In genomic region chr2:215856080-215856479, GRCh38 we compare ENCODE assay signal across 2 cellular contexts.
TF ChIP-seq lines count a peak whose summit lies in the region.

No MANE protein-coding gene starts in this region.

TF ChIP-seq in GM23338, 12 proteins besides CTCF, POLR2A, EP300 and RAD21:
- no peak for TF ChIP-seq REST (IDR thresholded peaks at IDR 0.05; ENCODE audit: unreplicated experiment)
- TF ChIP-seq STAT1 (IDR thresholded peaks at IDR 0.05; ENCODE audit: unreplicated experiment): no peak
- no peak for TF ChIP-seq EZH2 (IDR thresholded peaks at IDR 0.05; ENCODE audit: low read depth, unreplicated experiment)
- no peak for TF ChIP-seq ZNF331 (CRISPR knock-in tag; IDR thresholded peaks at IDR 0.05; ENCODE audit: low read depth)
- no peak for TF ChIP-seq ZNF462 (CRISPR knock-in tag; IDR thresholded peaks at IDR 0.05)
- TF ChIP-seq POLR2AphosphoS5 (IDR thresholded peaks at IDR 0.05; ENCODE audit: low read depth): no peak
- no peak for TF ChIP-seq JUNB (IDR thresholded peaks at IDR 0.05; ENCODE audit: unreplicated experiment)
- TF ChIP-seq EZH2phosphoT487 (IDR thresholded peaks at IDR 0.05; ENCODE audit: unreplicated experiment): no peak
- TF ChIP-seq ETS1 (IDR thresholded peaks at IDR 0.05): no peak
- no peak for TF ChIP-seq NANOG (IDR thresholded peaks at IDR 0.05; ENCODE audit: borderline replicate concordance)
- no peak for TF ChIP-seq ZNF114 (CRISPR knock-in tag; IDR thresholded peaks at IDR 0.05)
- no peak for TF ChIP-seq CREB1 (CRISPR knock-in tag; IDR thresholded peaks at IDR 0.05; ENCODE audit: low read depth)

TF ChIP-seq in endothelial cell of umbilical vein, 7 proteins besides CTCF, POLR2A, EP300 and RAD21:
- no peak for TF ChIP-seq MAX (IDR thresholded peaks at IDR 0.05; ENCODE audit: insufficient read depth, insufficient read length)
- no peak for TF ChIP-seq GATA2 (IDR thresholded peaks at IDR 0.05; ENCODE audit: insufficient read depth, insufficient read length, low read depth, low read length)
- TF ChIP-seq EZH2 (IDR thresholded peaks at IDR 0.05; ENCODE audit: borderline replicate concordance, low read depth, low read length, severe bottlenecking): no peak
- no peak for TF ChIP-seq FOS (IDR thresholded peaks at IDR 0.05; ENCODE audit: borderline replicate concordance, insufficient read depth, low read length)
- no peak for TF ChIP-seq POLR2AphosphoS5 (IDR thresholded peaks at IDR 0.05; ENCODE audit: insufficient read depth, low read depth, low read length)
- no peak for TF ChIP-seq JUN (IDR thresholded peaks at IDR 0.05; ENCODE audit: borderline replicate concordance, insufficient read depth, insufficient read length, low read depth)
- no peak for TF ChIP-seq MYC (IDR thresholded peaks at IDR 0.05; ENCODE audit: low read depth, low read length)
